Comparison of ENCODE assay signal across 8 cellular contexts in the genomic region with DNA sequence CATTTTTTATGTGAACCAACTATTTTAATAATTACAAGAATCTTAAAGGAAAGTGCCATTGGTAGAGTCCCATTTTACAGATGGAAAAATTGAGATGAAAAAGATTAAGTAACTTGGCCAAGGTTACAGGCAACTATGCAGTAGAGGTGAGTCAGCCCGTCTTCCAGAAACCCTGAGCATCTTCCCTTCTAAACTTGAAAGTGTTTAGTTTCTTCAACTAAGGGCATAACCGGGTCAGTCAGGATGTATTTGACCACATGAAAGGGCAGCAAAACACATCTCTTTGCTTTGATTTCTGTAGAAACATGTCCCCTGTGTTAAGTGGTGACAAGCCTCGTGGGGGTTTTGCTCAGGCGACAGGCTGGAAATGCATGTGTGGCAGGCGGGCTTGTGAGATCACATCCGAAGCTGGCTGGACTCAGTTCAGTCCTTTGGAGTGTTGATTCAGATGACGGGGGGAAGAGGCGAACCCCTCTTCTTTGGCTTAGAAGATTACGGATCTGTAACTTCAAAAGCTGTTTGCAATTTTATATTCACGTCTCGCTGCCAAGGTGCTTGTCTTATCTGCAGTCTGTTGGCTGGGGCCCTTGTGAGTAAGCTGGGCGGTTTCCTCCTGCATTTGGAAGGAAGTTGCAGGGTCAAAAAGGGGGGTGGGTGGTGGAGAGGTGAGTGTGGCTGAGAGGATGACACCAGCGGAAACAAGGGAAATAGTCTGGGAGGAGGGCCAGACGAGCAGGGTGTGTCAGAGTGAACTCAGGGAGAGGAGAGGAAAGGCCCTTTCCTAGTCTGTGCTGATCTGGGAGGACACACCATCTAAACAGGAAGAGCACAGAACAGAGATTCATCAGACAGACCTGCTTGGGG.
DNase-seq lines count a peak whose midpoint lies in the region; ATAC-seq, FAIRE-seq and TF ChIP-seq lines count a peak whose summit lies in the region.

No MANE protein-coding gene starts in this region.

- H2AFZ ChIP-seq in astrocyte (ENCODE audit: low read depth, low read length), result peak overlapping the region; percentile 44

- peak overlapping the region; percentile 74 for H3K27ac Mint-ChIP-seq in astrocyte (ENCODE audit: unreplicated experiment)

- no peaks in the 10 kb centered on the region for H3K9me3 ChIP-seq in astrocyte (ENCODE audit: insufficient read depth, low read depth, low read length)

- ATAC-seq in HG03064 (IDR thresholded peaks at IDR 0.05; ENCODE audit: low read depth, unreplicated experiment) (peak; percentile 74), left lobe of liver (peak; percentile 78)

- TF ChIP-seq CTCF in astrocyte (IDR thresholded peaks at IDR 0.05; ENCODE audit: insufficient read depth, low read depth, low read length), result no peak

- no peaks in the 10 kb centered on the region for H4K20me1 ChIP-seq in astrocyte (ENCODE audit: insufficient read depth, low read length)

- no peak overlapping the region for H3K4me3 Mint-ChIP-seq in astrocyte (ENCODE audit: unreplicated experiment)

- H3K27ac ChIP-seq in astrocyte (ENCODE audit: low read depth, low read length), result peak overlapping the region; percentile 85

- peaks cover 22% of the 10 kb centered on the region for H3K4me1 Mint-ChIP-seq in astrocyte (ENCODE audit: low read depth, unreplicated experiment)

- peak; percentile 85 for FAIRE-seq in astrocyte (lab: Jason Lieb, UNC)

- H3K27me3 ChIP-seq in astrocyte (ENCODE audit: insufficient read depth, low read length), result no peaks in the 10 kb centered on the region

- H3K9me3 Mint-ChIP-seq in astrocyte (ENCODE audit: unreplicated experiment), result no peaks in the 10 kb centered on the region

- DNase-seq in EL (peak; percentile 84), T-helper 9 cell (peak; percentile 62), astrocyte (ENCODE audit: low read depth) (peak; percentile 100), left lobe of liver (ENCODE audit: low spot score) (peak; percentile 51), iPS-NIHi11 (ENCODE audit: low spot score) (no peak), NCI-H128 (lab: John Stamatoyannopoulos, UW; ENCODE audit: unreplicated experiment) (no peak)
- peak; percentile 39 to 51 for DNase-seq in stimulated activated CD8-positive, alpha-beta memory T cell treated with anti-CD3 and anti-CD28 coated beads, Interleukin-2, amount 100 ng/mL, for 1 hour (ENCODE audit: low read depth in 2 of 2)

- peak overlapping the region; percentile 58 for H3K9ac ChIP-seq in astrocyte (ENCODE audit: low read length)

- peak overlapping the region; percentile 73 for H3K4me2 ChIP-seq in astrocyte (ENCODE audit: low read length)

- H3K36me3 ChIP-seq in astrocyte (ENCODE audit: insufficient read depth, low read length), result no peaks in the 10 kb centered on the region

- peaks cover 2% of the 10 kb centered on the region for H3K27me3 Mint-ChIP-seq in astrocyte (ENCODE audit: low read depth, unreplicated experiment)

- H3K79me2 ChIP-seq in astrocyte (ENCODE audit: insufficient read depth, low read length), result no peaks in the 10 kb centered on the region

- peaks cover 42% of the 10 kb centered on the region for H3K4me1 ChIP-seq in astrocyte (ENCODE audit: insufficient read depth, low read length)

- H3K4me3 ChIP-seq in astrocyte (ENCODE audit: insufficient read depth, low read depth, low read length), result no peak overlapping the region

- no peaks in the 10 kb centered on the region for H3K36me3 Mint-ChIP-seq in astrocyte (ENCODE audit: low read depth, unreplicated experiment)

Comparison
In these comparisons a context has a peak if more than half of its experiments do, and no peak if none do; other contexts are left out.
1. DNase-seq: peak in EL (single experiment), T-helper 9 cell (single experiment), astrocyte (single experiment), left lobe of liver (single experiment) and stimulated activated CD8-positive, alpha-beta memory T cell treated with anti-CD3 and anti-CD28 coated beads, Interleukin-2, amount 100 ng/mL, for 1 hour (2 of 2); none in iPS-NIHi11 (single experiment) and NCI-H128 (single experiment).